In genomic region chr3:51392301-51393095, GRCh38 we compare ENCODE assay signal across 8 cellular contexts. TPM values are rescaled to one million over a fixed set of nuclear protein-coding genes. Genes with fewer than 3 reads are reported as not detected.
DNase-seq lines count a peak whose midpoint lies in the region; ATAC-seq and TF ChIP-seq lines count a peak whose summit lies in the region.

No MANE protein-coding gene starts in this region.

- DNase-seq in ascending aorta (ENCODE audit: low spot score in 2 of 2), result no peak
- DNase-seq in immature natural killer cell, result no peak
- no peak for DNase-seq in stomach
- no peak for DNase-seq in DMS 273 treated with DMSO at 0.1 percent for 48 hours (lab: John Stamatoyannopoulos, UW)
- no peak for DNase-seq in NK-92 (lab: John Stamatoyannopoulos, UW; ENCODE audit: unreplicated experiment)
- no peak for DNase-seq in glomerular visceral epithelial cell (ENCODE audit: extremely low spot score)

- no peaks in the 10 kb centered on the region for H3K9me3 ChIP-seq in ascending aorta
- H3K9me3 ChIP-seq in stomach, result no peaks in the 10 kb centered on the region

- H3K4me1 ChIP-seq in ascending aorta (peaks cover 14 to 45% of the 10 kb centered on the region in 2 donors), stomach (peaks cover 64 to 93% (median 92%) of the 10 kb centered on the region in 4 donors)

- intact Hi-C loops in ascending aorta (cut with DNase I), result no loop called here
- intact Hi-C loops in stomach (cut with DNase I; ENCODE audit: low total_unique reads), result no loop called here

- H3K9me3 Mint-ChIP-seq in IgD-negative memory B cell, result no peaks in the 10 kb centered on the region
- no peaks in the 10 kb centered on the region for H3K9me3 Mint-ChIP-seq in immature natural killer cell

- no peak for TF ChIP-seq EP300 in stomach (IDR thresholded peaks at IDR 0.05)

- TF ChIP-seq POLR2A in stomach (IDR thresholded peaks at IDR 0.05), result no peak

- 77 to 95% (median 80%) methylated on average over 27 to 44 of the region's 44 CpGs for WGBS in stomach, 5 donors

- H3K27me3 Mint-ChIP-seq in IgD-negative memory B cell (no peaks in the 10 kb centered on the region), immature natural killer cell (ENCODE audit: low read depth in 3 of 3) (peaks cover 4 to 7% (median 4%) of the 10 kb centered on the region in 3 donors)

- H3K36me3 ChIP-seq in ascending aorta, result peaks cover 49 to 63% of the 10 kb centered on the region in 2 donors
- peaks cover 54 to 77% (median 76%) of the 10 kb centered on the region in 4 donors for H3K36me3 ChIP-seq in stomach

- no peaks in the 10 kb centered on the region for H3K36me3 Mint-ChIP-seq in IgD-negative memory B cell
- H3K36me3 Mint-ChIP-seq in immature natural killer cell, result peaks cover 5 to 43% (median 12%) of the 10 kb centered on the region in 3 donors

- H3K27ac ChIP-seq in ascending aorta (peak overlapping the region; percentile 81 to 89), stomach (peak overlapping the region in 4 of 5 donors; percentile 82 to 95 (median 90))

- H3K4me3 Mint-ChIP-seq in IgD-negative memory B cell, result peak overlapping the region; percentile 81 to 90 (median 82)
- H3K4me3 Mint-ChIP-seq in immature natural killer cell, result peak overlapping the region; percentile 30 to 82 (median 70)

- H3K4me1 Mint-ChIP-seq in IgD-negative memory B cell, result peaks cover 20 to 36% (median 30%) of the 10 kb centered on the region in 3 donors
- H3K4me1 Mint-ChIP-seq in immature natural killer cell, result peaks cover 55 to 79% of the 10 kb centered on the region in 2 donors

- no peak for ATAC-seq in HG02571 (IDR thresholded peaks at IDR 0.05; ENCODE audit: unreplicated experiment)

- peak overlapping the region; percentile 86 to 90 for H3K4me3 ChIP-seq in ascending aorta
- H3K4me3 ChIP-seq in stomach, result peak overlapping the region; percentile 70 to 93 (median 85)

- H3K27me3 ChIP-seq in ascending aorta, result no peaks in the 10 kb centered on the region
- H3K27me3 ChIP-seq in stomach, result no peaks in the 10 kb centered on the region

- no peak for TF ChIP-seq CTCF in ascending aorta (IDR thresholded peaks at IDR 0.05)
- TF ChIP-seq CTCF in stomach (IDR thresholded peaks at IDR 0.05), result no peak

- peak overlapping the region; percentile 20 to 75 (median 59) for H3K27ac Mint-ChIP-seq in IgD-negative memory B cell
- peak overlapping the region in 5 of 6 donors; percentile 55 to 75 (median 72) for H3K27ac Mint-ChIP-seq in immature natural killer cell

RNA-seq across cellular contexts. Expression of gene RBM15B, which starts 1.4 kb away (rescaled TPM):
- 10.8 TPM for polyA plus RNA-seq in IgD-negative memory B cell
- 33.0 TPM for total RNA-seq in ascending aorta
- 10 to 100 TPM; 10.3 to 12.1 (median 11.3) TPM for polyA plus RNA-seq in immature natural killer cell
- 10 to 100 TPM; 15.8 to 34.5 (median 18.3) TPM for total RNA-seq in stomach
- 10 to 100 TPM in 2 of 3 donors, 1 to 10 TPM in 1; 9.3 to 12.4 (median 10.5) TPM for polyA plus RNA-seq in stomach

RNA-seq across cellular contexts. Expression of gene MANF, which starts 7.4 kb away (rescaled TPM):
- 33.6 TPM for polyA plus RNA-seq in IgD-negative memory B cell
- total RNA-seq in ascending aorta, result 34.4 TPM
- 100 to 1,000 TPM in 1 of 3 donors, 10 to 100 TPM in 2; 58.7 to 109 (median 82.4) TPM for polyA plus RNA-seq in immature natural killer cell
- 10 to 100 TPM in 3 of 5 donors, 1 to 10 TPM in 1, under 1 TPM in 1; 0.58 to 76.4 (median 30.4) TPM for total RNA-seq in stomach
- polyA plus RNA-seq in stomach, result 10 to 100 TPM; 31.8 to 57.9 (median 47.2) TPM
